10 cellular contexts compared by ENCODE assay signal in genomic region chr6:6943411-6943810, GRCh38.
DNase-seq lines count a peak whose midpoint lies in the region; ATAC-seq and TF ChIP-seq lines count a peak whose summit lies in the region.
"Had no signal": no experiment of that assay in that cellular context is flagged by ENCODE, and none has a peak within 500 bp of the region (broad histone marks: within the 10 kb centered on the region; RNA-seq: fewer than 3 reads in every experiment).

No MANE protein-coding gene starts in this region.

- POLR2A ChIA-PET in GM10248 (lab: Yijun Ruan, JAX), result no interaction called here

- H3K27me3 Mint-ChIP-seq in nephron (ENCODE audit: low read depth) (peaks cover 4% of the 10 kb centered on the region), glutamatergic neuron (ENCODE audit: unreplicated experiment) (peaks cover 2% of the 10 kb centered on the region)
- H3K27me3 Mint-ChIP-seq: activated T-helper 17 cell treated with anti-CD3 and anti-CD28 coated beads, Interleukin-2, amount 50 U/mL, for 72 hours had no signal

- TF ChIP-seq CTCF in nephron (IDR thresholded peaks at IDR 0.05; ENCODE audit: unreplicated experiment in 3 of 3), result no peak
- TF ChIP-seq CTCF in glutamatergic neuron (IDR thresholded peaks at IDR 0.05; ENCODE audit: partially characterized antibody, unreplicated experiment), result no peak
- no peak for TF ChIP-seq CTCF in GM10248 (IDR thresholded peaks at IDR 0.05; ENCODE audit: control extremely low read depth, extremely low read depth, low read depth, missing control alignments)

- H3K36me3 Mint-ChIP-seq in nephron (ENCODE audit: low read depth), result no peaks in the 10 kb centered on the region
- H3K36me3 Mint-ChIP-seq in glutamatergic neuron (ENCODE audit: unreplicated experiment), result no peaks in the 10 kb centered on the region

- H3K4me3 Mint-ChIP-seq in nephron (no peak overlapping the region), glutamatergic neuron (ENCODE audit: unreplicated experiment) (no peak overlapping the region)
- H3K4me3 Mint-ChIP-seq: activated T-helper 17 cell treated with anti-CD3 and anti-CD28 coated beads, Interleukin-2, amount 50 U/mL, for 72 hours had no signal

- CTCF ChIA-PET in GM10248 (lab: Yijun Ruan, JAX), result interaction anchor here (1.2 kb wide), 1 partner anchor 13 kb away, joined by 3 read pairs; no protein-coding TSS in a partner anchor

- DNase-seq in DMS53 (lab: John Stamatoyannopoulos, UW), result peak; percentile 50
- peak; percentile 86 for DNase-seq in NCI-H2029 treated with DMSO at 0.1 percent for 48 hours (lab: John Stamatoyannopoulos, UW)
- no peak for DNase-seq in NCI-H446 treated with DMSO at 0.1 percent for 48 hours (lab: John Stamatoyannopoulos, UW)
- no peak for DNase-seq in glutamatergic neuron
- no peak for DNase-seq in GM10248 (ENCODE audit: extremely low spot score)
- DNase-seq: NCI-H524 treated with DMSO at 0.1 percent for 48 hours had no signal

- H3K27ac Mint-ChIP-seq in nephron, result peak overlapping the region; percentile 84 to 95 (median 91)
- no peak overlapping the region for H3K27ac Mint-ChIP-seq in glutamatergic neuron (ENCODE audit: unreplicated experiment)
- H3K27ac Mint-ChIP-seq: activated T-helper 17 cell treated with anti-CD3 and anti-CD28 coated beads, Interleukin-2, amount 50 U/mL, for 72 hours had no signal

- H3K9me3 Mint-ChIP-seq in nephron (peaks cover 4% of the 10 kb centered on the region), glutamatergic neuron (ENCODE audit: unreplicated experiment) (peaks cover 3% of the 10 kb centered on the region)
- H3K9me3 Mint-ChIP-seq: activated T-helper 17 cell treated with anti-CD3 and anti-CD28 coated beads, Interleukin-2, amount 50 U/mL, for 72 hours had no signal

- H3K4me1 Mint-ChIP-seq in nephron, result peaks cover 18% of the 10 kb centered on the region
- no peaks in the 10 kb centered on the region for H3K4me1 Mint-ChIP-seq in glutamatergic neuron (ENCODE audit: low read depth, unreplicated experiment)
- H3K4me1 Mint-ChIP-seq: activated T-helper 17 cell treated with anti-CD3 and anti-CD28 coated beads, Interleukin-2, amount 50 U/mL, for 72 hours had no signal

- ATAC-seq in GM19395 (IDR thresholded peaks at IDR 0.05; ENCODE audit: unreplicated experiment), result peak; percentile 32
- ATAC-seq in HG02973 (IDR thresholded peaks at IDR 0.05; ENCODE audit: unreplicated experiment), result no peak

Comparison
In these comparisons a context has a peak if more than half of its experiments do, and no peak if none do; other contexts are left out.
1. DNase-seq: peak in DMS53 (single experiment) and NCI-H2029 treated with DMSO at 0.1 percent for 48 hours (single experiment); none in NCI-H446 treated with DMSO at 0.1 percent for 48 hours (single experiment), glutamatergic neuron (single experiment) and GM10248 (single experiment).